8 cellular contexts compared by ENCODE assay signal in genomic region chr12:47021298-47021697, GRCh38. TPM values are rescaled to one million over a fixed set of nuclear protein-coding genes. Genes with fewer than 3 reads are reported as not detected.
DNase-seq lines count a peak whose midpoint lies in the region; ATAC-seq and TF ChIP-seq lines count a peak whose summit lies in the region.

No MANE protein-coding gene starts in this region.

- WGBS in endodermal cell (ENCODE audit: insufficient coverage in 1 of 2, insufficient read length in 1 of 2), 2 experiments = 0% methylated on average over 1 of the region's 2 CpGs; no CpG with 5 or more reads in 1 of the 2 experiments

- peak; percentile 48 to 51 for ATAC-seq in activated T-cell treated with anti-CD3 and anti-CD28 coated beads, Interleukin-2, amount 50 U/mL, for 72 hours (replicated peaks in 1 of 2)
- ATAC-seq in HG02759 (IDR thresholded peaks at IDR 0.05; ENCODE audit: unreplicated experiment) = no peak

- peak; percentile 88 for TF ChIP-seq CTCF in endodermal cell (conservative IDR thresholded peaks at IDR 0.05)

- H3K27me3 Mint-ChIP-seq in activated T-cell treated with anti-CD3 and anti-CD28 coated beads, Interleukin-2, amount 50 U/mL, for 72 hours (ENCODE audit: low read depth) = peaks cover 7% of the 10 kb centered on the region
- peaks cover 14% of the 10 kb centered on the region for H3K27me3 Mint-ChIP-seq in activated T-cell treated with anti-CD3 and anti-CD28 coated beads, Interleukin-2, amount 50 U/mL, for 24 hours
- H3K27me3 Mint-ChIP-seq in endodermal cell (ENCODE audit: insufficient read depth) = peaks cover 14% of the 10 kb centered on the region

- H3K9me3 ChIP-seq in endodermal cell (ENCODE audit: control insufficient read depth, low read length) = no peaks in the 10 kb centered on the region

- H3K36me3 Mint-ChIP-seq in activated T-cell treated with anti-CD3 and anti-CD28 coated beads, Interleukin-2, amount 50 U/mL, for 72 hours (ENCODE audit: insufficient read depth in 2 of 2) = no peaks in the 10 kb centered on the region
- no peaks in the 10 kb centered on the region for H3K36me3 Mint-ChIP-seq in activated T-cell treated with anti-CD3 and anti-CD28 coated beads, Interleukin-2, amount 50 U/mL, for 24 hours (ENCODE audit: low read depth)
- no peaks in the 10 kb centered on the region for H3K36me3 Mint-ChIP-seq in endodermal cell (ENCODE audit: low read depth)

- no peak overlapping the region for H3K4me3 Mint-ChIP-seq in activated T-cell treated with anti-CD3 and anti-CD28 coated beads, Interleukin-2, amount 50 U/mL, for 72 hours
- no peak overlapping the region for H3K4me3 Mint-ChIP-seq in activated T-cell treated with anti-CD3 and anti-CD28 coated beads, Interleukin-2, amount 50 U/mL, for 24 hours
- H3K4me3 Mint-ChIP-seq in endodermal cell = no peak overlapping the region

- H3K9ac ChIP-seq in endodermal cell (ENCODE audit: extremely low read depth, low read length, poor library complexity, severe bottlenecking) = no peak overlapping the region

- no peaks in the 10 kb centered on the region for H3K36me3 ChIP-seq in endodermal cell (ENCODE audit: control insufficient read depth, insufficient read depth, low read length)

- H3K27me3 ChIP-seq in endodermal cell (ENCODE audit: control insufficient read depth, insufficient read depth, low read length, poor library complexity, severe bottlenecking) = no peaks in the 10 kb centered on the region

- no peak overlapping the region for H3K4me3 ChIP-seq in endodermal cell (ENCODE audit: low read length)

- peaks cover 6% of the 10 kb centered on the region for H3K4me1 Mint-ChIP-seq in activated T-cell treated with anti-CD3 and anti-CD28 coated beads, Interleukin-2, amount 50 U/mL, for 72 hours (ENCODE audit: low read depth)
- peaks cover 9% of the 10 kb centered on the region for H3K4me1 Mint-ChIP-seq in activated T-cell treated with anti-CD3 and anti-CD28 coated beads, Interleukin-2, amount 50 U/mL, for 24 hours (ENCODE audit: low read depth)
- H3K4me1 Mint-ChIP-seq in endodermal cell = peaks cover 7% of the 10 kb centered on the region

- H3K4me1 ChIP-seq in endodermal cell (ENCODE audit: control insufficient read depth, insufficient read depth, low read length) = peaks cover 4% of the 10 kb centered on the region

- H3K9me3 Mint-ChIP-seq in activated T-cell treated with anti-CD3 and anti-CD28 coated beads, Interleukin-2, amount 50 U/mL, for 72 hours = no peaks in the 10 kb centered on the region
- H3K9me3 Mint-ChIP-seq in activated T-cell treated with anti-CD3 and anti-CD28 coated beads, Interleukin-2, amount 50 U/mL, for 24 hours = no peaks in the 10 kb centered on the region
- H3K9me3 Mint-ChIP-seq in endodermal cell = no peaks in the 10 kb centered on the region

- DNase-seq in activated T-cell treated with anti-CD3 and anti-CD28 coated beads, Interleukin-2, amount 50 U/mL, for 72 hours = peak in 1 of 2 donors; percentile 32
- DNase-seq in activated T-cell treated with anti-CD3 and anti-CD28 coated beads, Interleukin-2, amount 50 U/mL, for 24 hours = no peak
- peak; percentile 77 for DNase-seq in LoVo (ENCODE audit: low spot score)
- peak; percentile 91 for DNase-seq in RPMI7951 (ENCODE audit: low read depth)
- DNase-seq in endodermal cell = no peak
- DNase-seq in myocyte (ENCODE audit: low read depth) = peak; percentile 80
- DNase-seq in ureter (ENCODE audit: low spot score) = no peak

- no peak overlapping the region for H3K27ac ChIP-seq in endodermal cell (ENCODE audit: low read depth, low read length)

- no peak overlapping the region for H3K27ac Mint-ChIP-seq in activated T-cell treated with anti-CD3 and anti-CD28 coated beads, Interleukin-2, amount 50 U/mL, for 72 hours
- no peak overlapping the region for H3K27ac Mint-ChIP-seq in activated T-cell treated with anti-CD3 and anti-CD28 coated beads, Interleukin-2, amount 50 U/mL, for 24 hours
- no peak overlapping the region for H3K27ac Mint-ChIP-seq in endodermal cell

RNA-seq across cellular contexts. Expression of gene PCED1B, which starts 58.1 kb away (rescaled TPM):
- 10 to 100 TPM; 73.6 to 91.8 TPM for total RNA-seq in activated T-cell treated with anti-CD3 and anti-CD28 coated beads, Interleukin-2, amount 50 U/mL, for 72 hours
- total RNA-seq in RPMI7951 (2014; rRNA removed; shearing (Covaris generic)) = 1.6 and 4.2 TPM in 2 replicates
- total RNA-seq in endodermal cell (1 to 10 TPM; 2.5 to 7.0 TPM), myocyte (0.99 and 2.8 TPM in 2 replicates), ureter (22.1 TPM)
- 2.7 TPM for polyA plus RNA-seq in endodermal cell (2013, experiment 1 of 2)
- 2.0 TPM for polyA plus RNA-seq in endodermal cell (2013, experiment 2 of 2)
- polyA plus RNA-seq in myocyte (2012) = 19.5 TPM

RNA-seq across cellular contexts. Expression of gene AMIGO2, which starts 58.5 kb away (rescaled TPM):
- 10 to 100 TPM; 15.1 to 18.2 TPM for total RNA-seq in activated T-cell treated with anti-CD3 and anti-CD28 coated beads, Interleukin-2, amount 50 U/mL, for 72 hours
- 15.7 and 22.9 TPM in 2 replicates for total RNA-seq in RPMI7951 (2014; rRNA removed; shearing (Covaris generic))
- 1 to 10 TPM; 6.4 to 7.8 TPM for total RNA-seq in endodermal cell
- 10.4 TPM for polyA plus RNA-seq in endodermal cell (2013, experiment 1 of 2)
- 10.8 TPM for polyA plus RNA-seq in endodermal cell (2013, experiment 2 of 2)
- 13.1 and 16.6 TPM in 2 replicates for total RNA-seq in myocyte
- polyA plus RNA-seq in myocyte (2012) = 294 TPM
- 61.7 TPM for total RNA-seq in ureter

Comparison
In these comparisons a context has a peak if more than half of its experiments do, and no peak if none do; other contexts are left out.
1. DNase-seq: peak in LoVo (single experiment), RPMI7951 (single experiment) and myocyte (single experiment); none in activated T-cell treated with anti-CD3 and anti-CD28 coated beads, Interleukin-2, amount 50 U/mL, for 24 hours (single experiment), endodermal cell (single experiment) and ureter (single experiment).